Comparison of ENCODE assay signal across 1 cellular context in the genomic region with DNA sequence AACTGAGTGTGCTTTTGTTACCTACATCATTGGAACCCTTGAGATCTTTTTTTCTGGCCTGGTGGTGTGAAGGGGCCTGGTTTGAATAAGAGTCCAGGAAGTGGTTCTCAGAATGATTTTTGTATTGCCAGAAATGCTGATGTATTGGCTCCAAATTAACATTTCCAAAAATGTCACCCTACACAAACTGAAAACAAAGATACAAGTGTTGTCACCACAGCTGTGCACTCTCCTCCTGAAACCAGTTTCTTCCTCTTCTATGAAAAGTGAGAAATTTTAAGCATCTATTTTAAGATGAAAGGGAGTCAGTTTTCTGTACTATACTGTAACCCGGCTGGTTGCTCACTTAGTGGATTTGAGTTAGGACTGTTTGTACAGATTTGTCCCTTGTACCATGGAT.
TF ChIP-seq lines count a peak whose summit lies in the region.

No MANE protein-coding gene starts in this region.

TF ChIP-seq in GM23338, 12 proteins besides CTCF, POLR2A, EP300 and RAD21 (continued from another document):
- TF ChIP-seq, protein P1, sequence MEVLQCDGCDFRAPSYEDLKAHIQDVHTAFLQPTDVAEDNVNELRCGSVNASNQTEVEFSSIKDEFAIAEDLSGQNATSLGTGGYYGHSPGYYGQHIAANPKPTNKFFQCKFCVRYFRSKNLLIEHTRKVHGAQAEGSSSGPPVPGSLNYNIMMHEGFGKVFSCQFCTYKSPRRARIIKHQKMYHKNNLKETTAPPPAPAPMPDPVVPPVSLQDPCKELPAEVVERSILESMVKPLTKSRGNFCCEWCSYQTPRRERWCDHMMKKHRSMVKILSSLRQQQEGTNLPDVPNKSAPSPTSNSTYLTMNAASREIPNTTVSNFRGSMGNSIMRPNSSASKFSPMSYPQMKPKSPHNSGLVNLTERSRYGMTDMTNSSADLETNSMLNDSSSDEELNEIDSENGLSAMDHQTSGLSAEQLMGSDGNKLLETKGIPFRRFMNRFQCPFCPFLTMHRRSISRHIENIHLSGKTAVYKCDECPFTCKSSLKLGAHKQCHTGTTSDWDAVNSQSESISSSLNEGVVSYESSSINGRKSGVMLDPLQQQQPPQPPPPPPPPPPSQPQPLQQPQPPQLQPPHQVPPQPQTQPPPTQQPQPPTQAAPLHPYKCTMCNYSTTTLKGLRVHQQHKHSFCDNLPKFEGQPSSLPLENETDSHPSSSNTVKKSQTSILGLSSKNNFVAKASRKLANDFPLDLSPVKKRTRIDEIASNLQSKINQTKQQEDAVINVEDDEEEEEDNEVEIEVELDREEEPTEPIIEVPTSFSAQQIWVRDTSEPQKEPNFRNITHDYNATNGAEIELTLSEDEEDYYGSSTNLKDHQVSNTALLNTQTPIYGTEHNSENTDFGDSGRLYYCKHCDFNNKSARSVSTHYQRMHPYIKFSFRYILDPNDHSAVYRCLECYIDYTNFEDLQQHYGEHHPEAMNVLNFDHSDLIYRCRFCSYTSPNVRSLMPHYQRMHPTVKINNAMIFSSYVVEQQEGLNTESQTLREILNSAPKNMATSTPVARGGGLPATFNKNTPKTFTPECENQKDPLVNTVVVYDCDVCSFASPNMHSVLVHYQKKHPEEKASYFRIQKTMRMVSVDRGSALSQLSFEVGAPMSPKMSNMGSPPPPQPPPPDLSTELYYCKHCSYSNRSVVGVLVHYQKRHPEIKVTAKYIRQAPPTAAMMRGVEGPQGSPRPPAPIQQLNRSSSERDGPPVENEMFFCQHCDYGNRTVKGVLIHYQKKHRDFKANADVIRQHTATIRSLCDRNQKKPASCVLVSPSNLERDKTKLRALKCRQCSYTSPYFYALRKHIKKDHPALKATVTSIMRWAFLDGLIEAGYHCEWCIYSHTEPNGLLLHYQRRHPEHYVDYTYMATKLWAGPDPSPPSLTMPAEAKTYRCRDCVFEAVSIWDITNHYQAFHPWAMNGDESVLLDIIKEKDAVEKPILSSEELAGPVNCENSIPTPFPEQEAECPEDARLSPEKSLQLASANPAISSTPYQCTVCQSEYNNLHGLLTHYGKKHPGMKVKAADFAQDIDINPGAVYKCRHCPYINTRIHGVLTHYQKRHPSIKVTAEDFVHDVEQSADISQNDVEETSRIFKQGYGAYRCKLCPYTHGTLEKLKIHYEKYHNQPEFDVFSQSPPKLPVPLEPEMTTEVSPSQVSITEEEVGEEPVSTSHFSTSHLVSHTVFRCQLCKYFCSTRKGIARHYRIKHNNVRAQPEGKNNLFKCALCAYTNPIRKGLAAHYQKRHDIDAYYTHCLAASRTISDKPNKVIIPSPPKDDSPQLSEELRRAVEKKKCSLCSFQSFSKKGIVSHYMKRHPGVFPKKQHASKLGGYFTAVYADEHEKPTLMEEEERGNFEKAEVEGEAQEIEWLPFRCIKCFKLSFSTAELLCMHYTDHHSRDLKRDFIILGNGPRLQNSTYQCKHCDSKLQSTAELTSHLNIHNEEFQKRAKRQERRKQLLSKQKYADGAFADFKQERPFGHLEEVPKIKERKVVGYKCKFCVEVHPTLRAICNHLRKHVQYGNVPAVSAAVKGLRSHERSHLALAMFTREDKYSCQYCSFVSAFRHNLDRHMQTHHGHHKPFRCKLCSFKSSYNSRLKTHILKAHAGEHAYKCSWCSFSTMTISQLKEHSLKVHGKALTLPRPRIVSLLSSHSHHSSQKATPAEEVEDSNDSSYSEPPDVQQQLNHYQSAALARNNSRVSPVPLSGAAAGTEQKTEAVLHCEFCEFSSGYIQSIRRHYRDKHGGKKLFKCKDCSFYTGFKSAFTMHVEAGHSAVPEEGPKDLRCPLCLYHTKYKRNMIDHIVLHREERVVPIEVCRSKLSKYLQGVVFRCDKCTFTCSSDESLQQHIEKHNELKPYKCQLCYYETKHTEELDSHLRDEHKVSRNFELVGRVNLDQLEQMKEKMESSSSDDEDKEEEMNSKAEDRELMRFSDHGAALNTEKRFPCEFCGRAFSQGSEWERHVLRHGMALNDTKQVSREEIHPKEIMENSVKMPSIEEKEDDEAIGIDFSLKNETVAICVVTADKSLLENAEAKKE (CRISPR knock-in tag; IDR thresholded peaks at IDR 0.05) = no peak
- no peak for TF ChIP-seq ZNF331 (CRISPR knock-in tag; IDR thresholded peaks at IDR 0.05; ENCODE audit: low read depth)
- no peak for TF ChIP-seq JUNB (IDR thresholded peaks at IDR 0.05; ENCODE audit: unreplicated experiment)
- TF ChIP-seq ZNF114 (CRISPR knock-in tag; IDR thresholded peaks at IDR 0.05) = no peak
- TF ChIP-seq POLR2AphosphoS5 (IDR thresholded peaks at IDR 0.05; ENCODE audit: low read depth) = no peak
- TF ChIP-seq CREB1 (CRISPR knock-in tag; IDR thresholded peaks at IDR 0.05; ENCODE audit: low read depth) = no peak
- no peak for TF ChIP-seq EZH2 (IDR thresholded peaks at IDR 0.05; ENCODE audit: low read depth, unreplicated experiment)
- no peak for TF ChIP-seq NANOG (IDR thresholded peaks at IDR 0.05; ENCODE audit: borderline replicate concordance)
- TF ChIP-seq, protein P2, sequence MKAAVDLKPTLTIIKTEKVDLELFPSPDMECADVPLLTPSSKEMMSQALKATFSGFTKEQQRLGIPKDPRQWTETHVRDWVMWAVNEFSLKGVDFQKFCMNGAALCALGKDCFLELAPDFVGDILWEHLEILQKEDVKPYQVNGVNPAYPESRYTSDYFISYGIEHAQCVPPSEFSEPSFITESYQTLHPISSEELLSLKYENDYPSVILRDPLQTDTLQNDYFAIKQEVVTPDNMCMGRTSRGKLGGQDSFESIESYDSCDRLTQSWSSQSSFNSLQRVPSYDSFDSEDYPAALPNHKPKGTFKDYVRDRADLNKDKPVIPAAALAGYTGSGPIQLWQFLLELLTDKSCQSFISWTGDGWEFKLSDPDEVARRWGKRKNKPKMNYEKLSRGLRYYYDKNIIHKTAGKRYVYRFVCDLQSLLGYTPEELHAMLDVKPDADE (IDR thresholded peaks at IDR 0.05) = no peak
